Comparison of ENCODE assay signal across 1 cellular context in genomic region chr3:12815719-12816118, GRCh38.
TF ChIP-seq lines count a peak whose summit lies in the region.

No MANE protein-coding gene starts in this region.

TF ChIP-seq in HepG2, 621 proteins besides CTCF, POLR2A, EP300 and RAD21:
- TF ChIP-seq, protein P1, sequence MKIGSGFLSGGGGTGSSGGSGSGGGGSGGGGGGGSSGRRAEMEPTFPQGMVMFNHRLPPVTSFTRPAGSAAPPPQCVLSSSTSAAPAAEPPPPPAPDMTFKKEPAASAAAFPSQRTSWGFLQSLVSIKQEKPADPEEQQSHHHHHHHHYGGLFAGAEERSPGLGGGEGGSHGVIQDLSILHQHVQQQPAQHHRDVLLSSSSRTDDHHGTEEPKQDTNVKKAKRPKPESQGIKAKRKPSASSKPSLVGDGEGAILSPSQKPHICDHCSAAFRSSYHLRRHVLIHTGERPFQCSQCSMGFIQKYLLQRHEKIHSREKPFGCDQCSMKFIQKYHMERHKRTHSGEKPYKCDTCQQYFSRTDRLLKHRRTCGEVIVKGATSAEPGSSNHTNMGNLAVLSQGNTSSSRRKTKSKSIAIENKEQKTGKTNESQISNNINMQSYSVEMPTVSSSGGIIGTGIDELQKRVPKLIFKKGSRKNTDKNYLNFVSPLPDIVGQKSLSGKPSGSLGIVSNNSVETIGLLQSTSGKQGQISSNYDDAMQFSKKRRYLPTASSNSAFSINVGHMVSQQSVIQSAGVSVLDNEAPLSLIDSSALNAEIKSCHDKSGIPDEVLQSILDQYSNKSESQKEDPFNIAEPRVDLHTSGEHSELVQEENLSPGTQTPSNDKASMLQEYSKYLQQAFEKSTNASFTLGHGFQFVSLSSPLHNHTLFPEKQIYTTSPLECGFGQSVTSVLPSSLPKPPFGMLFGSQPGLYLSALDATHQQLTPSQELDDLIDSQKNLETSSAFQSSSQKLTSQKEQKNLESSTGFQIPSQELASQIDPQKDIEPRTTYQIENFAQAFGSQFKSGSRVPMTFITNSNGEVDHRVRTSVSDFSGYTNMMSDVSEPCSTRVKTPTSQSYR (CRISPR knock-in tag; IDR thresholded peaks at IDR 0.05; ENCODE audit: borderline replicate concordance), result no peak
- TF ChIP-seq, protein P2, sequence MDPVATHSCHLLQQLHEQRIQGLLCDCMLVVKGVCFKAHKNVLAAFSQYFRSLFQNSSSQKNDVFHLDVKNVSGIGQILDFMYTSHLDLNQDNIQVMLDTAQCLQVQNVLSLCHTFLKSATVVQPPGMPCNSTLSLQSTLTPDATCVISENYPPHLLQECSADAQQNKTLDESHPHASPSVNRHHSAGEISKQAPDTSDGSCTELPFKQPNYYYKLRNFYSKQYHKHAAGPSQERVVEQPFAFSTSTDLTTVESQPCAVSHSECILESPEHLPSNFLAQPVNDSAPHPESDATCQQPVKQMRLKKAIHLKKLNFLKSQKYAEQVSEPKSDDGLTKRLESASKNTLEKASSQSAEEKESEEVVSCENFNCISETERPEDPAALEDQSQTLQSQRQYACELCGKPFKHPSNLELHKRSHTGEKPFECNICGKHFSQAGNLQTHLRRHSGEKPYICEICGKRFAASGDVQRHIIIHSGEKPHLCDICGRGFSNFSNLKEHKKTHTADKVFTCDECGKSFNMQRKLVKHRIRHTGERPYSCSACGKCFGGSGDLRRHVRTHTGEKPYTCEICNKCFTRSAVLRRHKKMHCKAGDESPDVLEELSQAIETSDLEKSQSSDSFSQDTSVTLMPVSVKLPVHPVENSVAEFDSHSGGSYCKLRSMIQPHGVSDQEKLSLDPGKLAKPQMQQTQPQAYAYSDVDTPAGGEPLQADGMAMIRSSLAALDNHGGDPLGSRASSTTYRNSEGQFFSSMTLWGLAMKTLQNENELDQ (CRISPR knock-in tag; IDR thresholded peaks at IDR 0.05; ENCODE audit: borderline replicate concordance), result no peak
- TF ChIP-seq ZNF557 (CRISPR knock-in tag; IDR thresholded peaks at IDR 0.05) (no peak), ZFAT (CRISPR knock-in tag; conservative IDR thresholded peaks at IDR 0.05) (no peak), LCORL (IDR thresholded peaks at IDR 0.05) (no peak), LCORL (CRISPR knock-in tag; IDR thresholded peaks at IDR 0.05) (no peak), NR2F2 (IDR thresholded peaks at IDR 0.05; ENCODE audit: borderline replicate concordance, low read depth) (no peak), KLF6 (CRISPR knock-in tag; IDR thresholded peaks at IDR 0.05) (no peak), NFE2L2 (IDR thresholded peaks at IDR 0.05; ENCODE audit: low read length) (no peak), ZFYVE20 (CRISPR knock-in tag; IDR thresholded peaks at IDR 0.05; ENCODE audit: borderline replicate concordance, low read depth) (no peak), MBNL3 (CRISPR knock-in tag; conservative IDR thresholded peaks at IDR 0.05) (no peak), ZNF75D (CRISPR knock-in tag; IDR thresholded peaks at IDR 0.05; ENCODE audit: borderline replicate concordance) (no peak), ZNF597 (CRISPR knock-in tag; IDR thresholded peaks at IDR 0.05) (no peak), IRF2 (CRISPR knock-in tag; IDR thresholded peaks at IDR 0.05) (no peak), KLF16 (CRISPR knock-in tag; IDR thresholded peaks at IDR 0.05) (no peak), HNF4A (CRISPR knock-in tag; IDR thresholded peaks at IDR 0.05) (no peak), ZKSCAN8 (CRISPR knock-in tag; IDR thresholded peaks at IDR 0.05; ENCODE audit: borderline replicate concordance) (no peak)
- TF ChIP-seq, protein P3, sequence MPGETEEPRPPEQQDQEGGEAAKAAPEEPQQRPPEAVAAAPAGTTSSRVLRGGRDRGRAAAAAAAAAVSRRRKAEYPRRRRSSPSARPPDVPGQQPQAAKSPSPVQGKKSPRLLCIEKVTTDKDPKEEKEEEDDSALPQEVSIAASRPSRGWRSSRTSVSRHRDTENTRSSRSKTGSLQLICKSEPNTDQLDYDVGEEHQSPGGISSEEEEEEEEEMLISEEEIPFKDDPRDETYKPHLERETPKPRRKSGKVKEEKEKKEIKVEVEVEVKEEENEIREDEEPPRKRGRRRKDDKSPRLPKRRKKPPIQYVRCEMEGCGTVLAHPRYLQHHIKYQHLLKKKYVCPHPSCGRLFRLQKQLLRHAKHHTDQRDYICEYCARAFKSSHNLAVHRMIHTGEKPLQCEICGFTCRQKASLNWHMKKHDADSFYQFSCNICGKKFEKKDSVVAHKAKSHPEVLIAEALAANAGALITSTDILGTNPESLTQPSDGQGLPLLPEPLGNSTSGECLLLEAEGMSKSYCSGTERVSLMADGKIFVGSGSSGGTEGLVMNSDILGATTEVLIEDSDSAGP (CRISPR knock-in tag; IDR thresholded peaks at IDR 0.05; ENCODE audit: borderline replicate concordance), result no peak
- TF ChIP-seq, protein P4, sequence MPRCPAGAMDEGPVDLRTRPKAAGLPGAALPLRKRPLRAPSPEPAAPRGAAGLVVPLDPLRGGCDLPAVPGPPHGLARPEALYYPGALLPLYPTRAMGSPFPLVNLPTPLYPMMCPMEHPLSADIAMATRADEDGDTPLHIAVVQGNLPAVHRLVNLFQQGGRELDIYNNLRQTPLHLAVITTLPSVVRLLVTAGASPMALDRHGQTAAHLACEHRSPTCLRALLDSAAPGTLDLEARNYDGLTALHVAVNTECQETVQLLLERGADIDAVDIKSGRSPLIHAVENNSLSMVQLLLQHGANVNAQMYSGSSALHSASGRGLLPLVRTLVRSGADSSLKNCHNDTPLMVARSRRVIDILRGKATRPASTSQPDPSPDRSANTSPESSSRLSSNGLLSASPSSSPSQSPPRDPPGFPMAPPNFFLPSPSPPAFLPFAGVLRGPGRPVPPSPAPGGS (CRISPR knock-in tag; IDR thresholded peaks at IDR 0.05), result no peak
- TF ChIP-seq, protein P5, sequence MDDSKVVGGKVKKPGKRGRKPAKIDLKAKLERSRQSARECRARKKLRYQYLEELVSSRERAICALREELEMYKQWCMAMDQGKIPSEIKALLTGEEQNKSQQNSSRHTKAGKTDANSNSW (CRISPR knock-in tag; IDR thresholded peaks at IDR 0.05; ENCODE audit: borderline replicate concordance), result no peak
